In the genomic region with DNA sequence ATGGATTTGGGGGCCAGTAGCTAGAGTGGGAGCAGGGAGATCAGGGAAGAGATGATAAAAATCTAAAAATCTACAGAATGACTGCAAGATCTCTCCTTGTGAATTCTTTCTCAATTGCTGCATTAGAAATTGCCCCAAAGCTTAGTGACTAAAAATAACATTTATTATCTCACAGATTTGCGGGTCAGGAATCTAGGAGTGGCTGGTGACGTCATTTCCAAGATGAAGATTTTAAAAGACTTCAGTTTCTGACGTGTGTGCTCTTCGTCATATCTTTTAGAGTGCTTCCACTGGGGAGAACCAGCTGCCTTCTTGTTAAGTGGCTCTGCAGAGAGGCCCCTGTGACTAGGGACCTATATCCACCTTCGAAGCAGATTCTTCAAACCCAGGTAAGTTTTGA, we compare ENCODE assay signal across 20 cellular contexts.
"Had no signal": no experiment of that assay in that cellular context is flagged by ENCODE, and none has a peak within 500 bp of the region (broad histone marks: within the 10 kb centered on the region; RNA-seq: fewer than 3 reads in every experiment).

No MANE protein-coding gene starts in this region.

- H3K27me3 Mint-ChIP-seq: activated B cell treated with CpG ODN at 0.5 μM for 24 hours; activated CD4-positive, alpha-beta T cell treated with anti-CD3 and anti-CD28 coated beads, Interleukin-2, amount 10 ng/mL, durations not matched to agents 7 days and 5 days had no signal

- H3K27ac ChIP-seq: body of pancreas, heart left ventricle, prostate gland, sigmoid colon had no signal

- DNase-seq: activated B cell treated with CpG ODN at 0.5 μM for 24 hours; activated CD4-positive, alpha-beta T cell treated with anti-CD3 and anti-CD28 coated beads, Interleukin-2, amount 10 ng/mL, durations not matched to agents 7 days and 5 days; activated naive CD4-positive, alpha-beta T cell treated with anti-CD3 and anti-CD28 coated beads, Interleukin-2, amount 50 U/mL, for 16 hours; amniotic stem cell; body of pancreas; cerebellar nuclear complex; foreskin melanocyte; heart left ventricle; islet precursor cell; mucosa of descending colon; natural killer cell; nucleus accumbens; sigmoid colon; stimulated activated CD4-positive, alpha-beta T cell treated with anti-CD3 and anti-CD28 coated beads, Interleukin-2, amount 100 ng/mL, for 48 hours; stimulated activated naive CD4-positive, alpha-beta T cell treated with Interleukin-2 at 50 U/mL for 16 hours; T-helper 2 cell had no signal

- H3K27me3 ChIP-seq: body of pancreas, heart left ventricle, sigmoid colon had no signal

- H3K4me1 Mint-ChIP-seq: activated B cell treated with CpG ODN at 0.5 μM for 24 hours; activated CD4-positive, alpha-beta T cell treated with anti-CD3 and anti-CD28 coated beads, Interleukin-2, amount 10 ng/mL, durations not matched to agents 7 days and 5 days; natural killer cell had no signal

- H3K9me3 ChIP-seq: body of pancreas, heart left ventricle, mucosa of descending colon, prostate gland, sigmoid colon had no signal

- H3K36me3 ChIP-seq: heart left ventricle, prostate gland, sigmoid colon had no signal

- ATAC-seq: body of pancreas, esophagus mucosa, heart left ventricle, left lobe of liver, mucosa of descending colon, natural killer cell had no signal

- H3K4me3 Mint-ChIP-seq: activated B cell treated with CpG ODN at 0.5 μM for 24 hours; activated CD4-positive, alpha-beta T cell treated with anti-CD3 and anti-CD28 coated beads, Interleukin-2, amount 10 ng/mL, durations not matched to agents 7 days and 5 days; natural killer cell had no signal

- H3K4me3 ChIP-seq: body of pancreas, heart left ventricle, mucosa of descending colon, prostate gland, sigmoid colon had no signal

- H3K36me3 Mint-ChIP-seq: natural killer cell had no signal

- H3K27ac Mint-ChIP-seq: activated B cell treated with CpG ODN at 0.5 μM for 24 hours; activated CD4-positive, alpha-beta T cell treated with anti-CD3 and anti-CD28 coated beads, Interleukin-2, amount 10 ng/mL, durations not matched to agents 7 days and 5 days; activated T-helper 2 cell treated with anti-CD3 and anti-CD28 coated beads, Interferon-gamma antibody, Interleukin-2, Interleukin-4, amounts not matched to agents 10 μg/mL and 5 μg/mL and 100 μg/mL, durations not matched to agents 14 hours and 24 hours and 36 hours; natural killer cell had no signal

- H3K9me3 Mint-ChIP-seq: activated B cell treated with CpG ODN at 0.5 μM for 24 hours; activated T-helper 2 cell treated with anti-CD3 and anti-CD28 coated beads, Interferon-gamma antibody, Interleukin-2, Interleukin-4, amounts not matched to agents 10 μg/mL and 5 μg/mL and 100 μg/mL, durations not matched to agents 14 hours and 24 hours and 36 hours had no signal

- H3K4me1 ChIP-seq: body of pancreas, heart left ventricle, prostate gland, sigmoid colon had no signal
